17 cellular contexts compared by ENCODE assay signal in genomic region chr1:147577033-147577773, GRCh38. TPM values are rescaled to one million over a fixed set of nuclear protein-coding genes. Genes with fewer than 3 reads are reported as not detected.
DNase-seq lines count a peak whose midpoint lies in the region; ATAC-seq and TF ChIP-seq lines count a peak whose summit lies in the region.
"Had no signal": no experiment of that assay in that cellular context is flagged by ENCODE, and none has a peak within 500 bp of the region (broad histone marks: within the 10 kb centered on the region; RNA-seq: fewer than 3 reads in every experiment).

No MANE protein-coding gene starts in this region.

- H3K9me3 ChIP-seq in right atrium auricular region (no peaks in the 10 kb centered on the region), gastroesophageal sphincter (no peaks in the 10 kb centered on the region), gastrocnemius medialis (no peaks in the 10 kb centered on the region)
- H3K9me3 ChIP-seq: HAP-1 had no signal

- ATAC-seq in Right ventricle myocardium superior (ENCODE audit: poor library complexity) (peak; percentile 56), gastroesophageal sphincter (peak; percentile 34), gastrocnemius medialis (peak; percentile 18 to 36)
- ATAC-seq: CD8-positive, alpha-beta T cell had no signal

- in situ Hi-C loops in gastrocnemius medialis (cut with MboI; ENCODE audit: low sequenced_read_pairs in 4 of 4) = no loop called here

- peak overlapping the region; percentile 79 for H3K27ac Mint-ChIP-seq in progenitor cell of endocrine pancreas
- H3K27ac Mint-ChIP-seq: CD14-positive monocyte; CD8-positive, alpha-beta T cell had no signal

- TF ChIP-seq POLR2A in gastroesophageal sphincter (IDR thresholded peaks at IDR 0.05) = no peak
- TF ChIP-seq POLR2A in gastrocnemius medialis (IDR thresholded peaks at IDR 0.05) = no peak

- no peak for DNase-seq in Right ventricle myocardium superior
- no peak for DNase-seq in right atrium auricular region (ENCODE audit: low spot score)
- DNase-seq in progenitor cell of endocrine pancreas (ENCODE audit: low spot score, unreplicated experiment) = no peak
- no peak for DNase-seq in gastrocnemius medialis
- DNase-seq in caudate nucleus (lab: John Stamatoyannopoulos, UW) = no peak
- no peak for DNase-seq in kidney glomerular epithelial cell (lab: John Stamatoyannopoulos, UW)
- DNase-seq in NCI-H146 (lab: John Stamatoyannopoulos, UW) = no peak
- DNase-seq: CD8-positive, alpha-beta T cell; COR-L47; DMS153; DMS79 treated with DMSO at 0.1 percent for 48 hours; EL; GOT3 had no signal

- H3K4me1 ChIP-seq in right atrium auricular region (peaks cover 0 to 17% of the 10 kb centered on the region in 2 donors), gastroesophageal sphincter (peaks cover 0 to 51% (median 8%) of the 10 kb centered on the region in 3 donors), gastrocnemius medialis (peaks cover 21 to 48% of the 10 kb centered on the region in 2 donors)
- H3K4me1 ChIP-seq: HAP-1 had no signal

- H3K9me3 Mint-ChIP-seq in progenitor cell of endocrine pancreas (ENCODE audit: low read depth) = no peaks in the 10 kb centered on the region
- H3K9me3 Mint-ChIP-seq: CD8-positive, alpha-beta T cell had no signal

- no peaks in the 10 kb centered on the region for H3K27me3 Mint-ChIP-seq in progenitor cell of endocrine pancreas

- TF ChIP-seq EP300 in gastroesophageal sphincter (IDR thresholded peaks at IDR 0.05) = no peak

- 58 to 74% methylated on average over 7 of the region's 7 CpGs for WGBS in gastroesophageal sphincter (ENCODE audit: low coverage in 1 of 2), 2 donors

- no peak for TF ChIP-seq CTCF in right atrium auricular region (IDR thresholded peaks at IDR 0.05)
- no peak for TF ChIP-seq CTCF in gastroesophageal sphincter (IDR thresholded peaks at IDR 0.05)
- no peak for TF ChIP-seq CTCF in progenitor cell of endocrine pancreas (IDR thresholded peaks at IDR 0.05; ENCODE audit: unreplicated experiment)
- TF ChIP-seq CTCF in gastrocnemius medialis (IDR thresholded peaks at IDR 0.05 in 4 of 5, conservative IDR thresholded peaks at IDR 0.05 in 1 of 5) = no peak

- peaks cover 28% of the 10 kb centered on the region for H3K4me1 Mint-ChIP-seq in progenitor cell of endocrine pancreas (ENCODE audit: low read depth)

- no peaks in the 10 kb centered on the region for H3K36me3 ChIP-seq in right atrium auricular region
- no peaks in the 10 kb centered on the region for H3K36me3 ChIP-seq in gastroesophageal sphincter
- H3K36me3 ChIP-seq in gastrocnemius medialis = no peaks in the 10 kb centered on the region
- H3K36me3 ChIP-seq: HAP-1 had no signal

- H3K27me3 ChIP-seq in right atrium auricular region (no peaks in the 10 kb centered on the region), gastroesophageal sphincter (no peaks in the 10 kb centered on the region), gastrocnemius medialis (no peaks in the 10 kb centered on the region)

- intact Hi-C loops in Right ventricle myocardium superior (cut with DNase I) (no loop called here), gastrocnemius medialis (cut with DNase I; ENCODE audit: low total_unique reads) (no loop called here)

- H3K27ac ChIP-seq in right atrium auricular region (peak overlapping the region in 1 of 2 donors; percentile 13), gastroesophageal sphincter (peak overlapping the region in 3 of 4 donors; percentile 2 to 24 (median 9)), gastrocnemius medialis (peak overlapping the region; percentile 33 to 56 (median 48)), caudate nucleus (ENCODE audit: low read depth, low read length) (no peak overlapping the region)
- H3K27ac ChIP-seq: 22Rv1 had no signal

- no peak overlapping the region for H3K4me3 Mint-ChIP-seq in progenitor cell of endocrine pancreas (ENCODE audit: low read depth)
- H3K4me3 Mint-ChIP-seq: CD8-positive, alpha-beta T cell had no signal

- H3K4me3 ChIP-seq in right atrium auricular region (no peak overlapping the region), gastroesophageal sphincter (no peak overlapping the region), gastrocnemius medialis (no peak overlapping the region)
- H3K4me3 ChIP-seq: HAP-1 had no signal

- H3K36me3 Mint-ChIP-seq in progenitor cell of endocrine pancreas (ENCODE audit: insufficient read depth) = no peaks in the 10 kb centered on the region
- H3K36me3 Mint-ChIP-seq: CD14-positive monocyte; CD8-positive, alpha-beta T cell had no signal

RNA-seq across cellular contexts. Expression of gene BCL9, which starts 35.9 kb away (rescaled TPM):
- total RNA-seq in Right ventricle myocardium superior = 11.7 TPM
- total RNA-seq in right atrium auricular region = 10 to 100 TPM; 10.6 to 23.3 TPM
- total RNA-seq in gastroesophageal sphincter = 10 to 100 TPM; 21.4 to 53.0 (median 30.5) TPM
- 84.8 and 86.7 TPM in 2 replicates for total RNA-seq in progenitor cell of endocrine pancreas
- total RNA-seq in gastrocnemius medialis = 10 to 100 TPM in 2 of 4 donors, 1 to 10 TPM in 1, under 1 TPM in 1; 0.76 to 15.6 (median 8.0) TPM
